In the genomic region with DNA sequence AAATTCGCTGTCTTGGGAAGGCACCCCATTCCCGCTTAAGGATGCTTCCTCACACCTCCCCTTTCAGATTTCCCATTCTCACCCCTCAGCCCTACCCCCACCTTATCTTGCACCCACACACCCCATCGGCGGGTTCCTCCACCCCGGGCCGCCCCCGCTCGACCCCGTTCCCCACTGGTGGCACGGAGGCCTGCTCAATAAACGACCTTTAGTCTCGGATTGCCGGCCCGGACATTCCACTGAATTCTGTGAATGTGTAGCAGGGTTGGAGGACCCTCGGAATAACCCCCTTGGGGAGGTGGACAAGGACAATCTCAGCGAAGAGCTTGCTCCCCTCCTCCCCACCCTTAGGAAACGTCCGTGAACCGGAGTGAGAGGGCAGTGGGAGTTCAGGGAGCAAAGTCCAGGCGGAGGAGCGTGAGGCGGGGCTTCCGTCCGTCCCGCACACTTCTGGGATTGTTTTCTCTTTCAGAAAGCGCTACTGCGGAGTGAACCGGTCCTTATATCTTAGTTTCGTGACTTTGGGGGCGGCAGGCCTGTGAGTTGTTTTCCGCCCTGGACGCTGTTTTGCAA, we compare ENCODE assay signal across 1 cellular context.
TF ChIP-seq lines count a peak whose summit lies in the region.

No MANE protein-coding gene starts in this region.

TF ChIP-seq in HepG2, 621 proteins besides CTCF, POLR2A, EP300 and RAD21 (continued from another document and continues in another):
- TF ChIP-seq ETV6 (CRISPR knock-in tag; conservative IDR thresholded peaks at IDR 0.05) = 0 out of 2 replicates have a peak, but pooled peaks have one; percentile 18
- peak; percentile 86 for TF ChIP-seq NCOA2 (CRISPR knock-in tag; IDR thresholded peaks at IDR 0.05)
- TF ChIP-seq DR1 (CRISPR knock-in tag; IDR thresholded peaks at IDR 0.05) = no peak; the same call in 1 of the 2 replicates
- TF ChIP-seq SP4 (CRISPR knock-in tag; IDR thresholded peaks at IDR 0.05) = peak; percentile 57
- TF ChIP-seq ZNF772 (CRISPR knock-in tag; IDR thresholded peaks at IDR 0.05) = peak; percentile 84; the same call in 1 of the 2 replicates
- TF ChIP-seq, protein P1, sequence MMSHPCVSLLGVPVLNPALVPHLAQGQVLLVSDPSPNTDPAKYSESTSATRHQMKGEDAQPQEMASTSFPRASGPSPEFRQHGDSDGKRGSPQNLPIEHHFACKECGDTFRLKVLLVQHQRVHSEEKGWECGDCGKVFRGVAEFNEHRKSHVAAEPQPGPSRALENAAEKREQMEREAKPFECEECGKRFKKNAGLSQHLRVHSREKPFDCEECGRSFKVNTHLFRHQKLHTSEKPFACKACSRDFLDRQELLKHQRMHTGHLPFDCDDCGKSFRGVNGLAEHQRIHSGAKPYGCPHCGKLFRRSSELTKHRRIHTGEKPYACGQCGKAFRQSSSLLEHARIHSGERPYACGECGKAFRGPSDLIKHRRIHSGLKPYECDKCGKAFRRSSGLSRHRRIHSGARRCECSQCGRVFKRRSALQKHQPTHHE (CRISPR knock-in tag; IDR thresholded peaks at IDR 0.05; ENCODE audit: borderline replicate concordance) = no peak; the same call in 1 of the 2 replicates
- TF ChIP-seq FOXP1 (IDR thresholded peaks at IDR 0.05) = no peak
- TF ChIP-seq FOXP1 (CRISPR knock-in tag; IDR thresholded peaks at IDR 0.05) = peak; percentile 56; the same call in 1 of the 2 replicates
- TF ChIP-seq ZC3H13 (CRISPR knock-in tag; IDR thresholded peaks at IDR 0.05) = peak; percentile 81; the same call in 1 of the 2 replicates
- peak; percentile 25; the same call in 1 of the 2 replicates for TF ChIP-seq SMAD3 (CRISPR knock-in tag; IDR thresholded peaks at IDR 0.05)
- TF ChIP-seq ZNF746 (CRISPR knock-in tag; IDR thresholded peaks at IDR 0.05) = peak; percentile 72
- TF ChIP-seq, protein P2, sequence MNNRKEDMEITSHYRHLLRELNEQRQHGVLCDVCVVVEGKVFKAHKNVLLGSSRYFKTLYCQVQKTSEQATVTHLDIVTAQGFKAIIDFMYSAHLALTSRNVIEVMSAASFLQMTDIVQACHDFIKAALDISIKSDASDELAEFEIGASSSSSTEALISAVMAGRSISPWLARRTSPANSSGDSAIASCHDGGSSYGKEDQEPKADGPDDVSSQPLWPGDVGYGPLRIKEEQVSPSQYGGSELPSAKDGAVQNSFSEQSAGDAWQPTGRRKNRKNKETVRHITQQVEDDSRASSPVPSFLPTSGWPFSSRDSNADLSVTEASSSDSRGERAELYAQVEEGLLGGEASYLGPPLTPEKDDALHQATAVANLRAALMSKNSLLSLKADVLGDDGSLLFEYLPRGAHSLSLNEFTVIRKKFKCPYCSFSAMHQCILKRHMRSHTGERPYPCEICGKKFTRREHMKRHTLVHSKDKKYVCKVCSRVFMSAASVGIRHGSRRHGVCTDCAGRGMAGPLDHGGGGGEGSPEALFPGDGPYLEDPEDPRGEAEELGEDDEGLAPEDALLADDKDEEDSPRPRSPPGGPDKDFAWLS (CRISPR knock-in tag; IDR thresholded peaks at IDR 0.05; ENCODE audit: borderline replicate concordance) = peak; percentile 68; the same call in 1 of the 2 replicates
- peak; percentile 83 for TF ChIP-seq XRCC5 (optimal IDR thresholded peaks at IDR 0.05; ENCODE audit: low read length)
- no peak for TF ChIP-seq ZNF44 (CRISPR knock-in tag; IDR thresholded peaks at IDR 0.05)
- TF ChIP-seq, protein P3, sequence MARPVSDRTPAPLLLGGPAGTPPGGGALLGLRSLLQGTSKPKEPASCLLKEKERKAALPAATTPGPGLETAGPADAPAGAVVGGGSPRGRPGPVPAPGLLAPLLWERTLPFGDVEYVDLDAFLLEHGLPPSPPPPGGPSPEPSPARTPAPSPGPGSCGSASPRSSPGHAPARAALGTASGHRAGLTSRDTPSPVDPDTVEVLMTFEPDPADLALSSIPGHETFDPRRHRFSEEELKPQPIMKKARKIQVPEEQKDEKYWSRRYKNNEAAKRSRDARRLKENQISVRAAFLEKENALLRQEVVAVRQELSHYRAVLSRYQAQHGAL (CRISPR knock-in tag; IDR thresholded peaks at IDR 0.05; ENCODE audit: not compliant biosample characterization) = no peak
- TF ChIP-seq, protein P4, sequence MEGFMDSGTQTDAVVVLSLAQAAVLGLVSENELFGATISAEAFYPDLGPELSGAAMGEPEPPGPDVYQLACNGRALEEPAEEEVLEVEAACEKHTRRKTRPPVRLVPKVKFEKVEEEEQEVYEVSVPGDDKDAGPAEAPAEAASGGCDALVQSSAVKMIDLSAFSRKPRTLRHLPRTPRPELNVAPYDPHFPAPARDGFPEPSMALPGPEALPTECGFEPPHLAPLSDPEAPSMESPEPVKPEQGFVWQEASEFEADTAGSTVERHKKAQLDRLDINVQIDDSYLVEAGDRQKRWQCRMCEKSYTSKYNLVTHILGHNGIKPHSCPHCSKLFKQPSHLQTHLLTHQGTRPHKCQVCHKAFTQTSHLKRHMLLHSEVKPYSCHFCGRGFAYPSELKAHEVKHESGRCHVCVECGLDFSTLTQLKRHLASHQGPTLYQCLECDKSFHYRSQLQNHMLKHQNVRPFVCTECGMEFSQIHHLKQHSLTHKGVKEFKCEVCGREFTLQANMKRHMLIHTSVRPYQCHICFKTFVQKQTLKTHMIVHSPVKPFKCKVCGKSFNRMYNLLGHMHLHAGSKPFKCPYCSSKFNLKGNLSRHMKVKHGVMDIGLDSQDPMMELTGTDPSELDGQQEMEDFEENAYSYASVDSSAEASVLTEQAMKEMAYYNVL (CRISPR knock-in tag; IDR thresholded peaks at IDR 0.05; ENCODE audit: borderline replicate concordance) = no peak
- TF ChIP-seq KDM6A (CRISPR knock-in tag; IDR thresholded peaks at IDR 0.05; ENCODE audit: low read depth) = peak; percentile 89; the same call in 1 of the 2 replicates
- TF ChIP-seq ATRX (CRISPR knock-in tag; IDR thresholded peaks at IDR 0.05; ENCODE audit: borderline replicate concordance) = no peak
- TF ChIP-seq ZNF547 (CRISPR knock-in tag; IDR thresholded peaks at IDR 0.05) = no peak; the same call in 1 of the 2 replicates
- no peak for TF ChIP-seq HDAC6 (IDR thresholded peaks at IDR 0.05; ENCODE audit: low read depth, low read length)
- TF ChIP-seq, protein P5, sequence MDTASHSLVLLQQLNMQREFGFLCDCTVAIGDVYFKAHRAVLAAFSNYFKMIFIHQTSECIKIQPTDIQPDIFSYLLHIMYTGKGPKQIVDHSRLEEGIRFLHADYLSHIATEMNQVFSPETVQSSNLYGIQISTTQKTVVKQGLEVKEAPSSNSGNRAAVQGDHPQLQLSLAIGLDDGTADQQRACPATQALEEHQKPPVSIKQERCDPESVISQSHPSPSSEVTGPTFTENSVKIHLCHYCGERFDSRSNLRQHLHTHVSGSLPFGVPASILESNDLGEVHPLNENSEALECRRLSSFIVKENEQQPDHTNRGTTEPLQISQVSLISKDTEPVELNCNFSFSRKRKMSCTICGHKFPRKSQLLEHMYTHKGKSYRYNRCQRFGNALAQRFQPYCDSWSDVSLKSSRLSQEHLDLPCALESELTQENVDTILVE (CRISPR knock-in tag; IDR thresholded peaks at IDR 0.05) = peak; percentile 88
- peak; percentile 17 for TF ChIP-seq ZNF678 (CRISPR knock-in tag; IDR thresholded peaks at IDR 0.05)
- TF ChIP-seq, protein P6, sequence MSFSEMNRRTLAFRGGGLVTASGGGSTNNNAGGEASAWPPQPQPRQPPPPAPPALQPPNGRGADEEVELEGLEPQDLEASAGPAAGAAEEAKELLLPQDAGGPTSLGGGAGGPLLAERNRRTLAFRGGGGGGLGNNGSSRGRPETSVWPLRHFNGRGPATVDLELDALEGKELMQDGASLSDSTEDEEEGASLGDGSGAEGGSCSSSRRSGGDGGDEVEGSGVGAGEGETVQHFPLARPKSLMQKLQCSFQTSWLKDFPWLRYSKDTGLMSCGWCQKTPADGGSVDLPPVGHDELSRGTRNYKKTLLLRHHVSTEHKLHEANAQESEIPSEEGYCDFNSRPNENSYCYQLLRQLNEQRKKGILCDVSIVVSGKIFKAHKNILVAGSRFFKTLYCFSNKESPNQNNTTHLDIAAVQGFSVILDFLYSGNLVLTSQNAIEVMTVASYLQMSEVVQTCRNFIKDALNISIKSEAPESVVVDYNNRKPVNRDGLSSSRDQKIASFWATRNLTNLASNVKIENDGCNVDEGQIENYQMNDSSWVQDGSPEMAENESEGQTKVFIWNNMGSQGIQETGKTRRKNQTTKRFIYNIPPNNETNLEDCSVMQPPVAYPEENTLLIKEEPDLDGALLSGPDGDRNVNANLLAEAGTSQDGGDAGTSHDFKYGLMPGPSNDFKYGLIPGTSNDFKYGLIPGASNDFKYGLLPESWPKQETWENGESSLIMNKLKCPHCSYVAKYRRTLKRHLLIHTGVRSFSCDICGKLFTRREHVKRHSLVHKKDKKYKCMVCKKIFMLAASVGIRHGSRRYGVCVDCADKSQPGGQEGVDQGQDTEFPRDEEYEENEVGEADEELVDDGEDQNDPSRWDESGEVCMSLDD (CRISPR knock-in tag; IDR thresholded peaks at IDR 0.05; ENCODE audit: borderline replicate concordance) = peak; percentile 66; the same call in 1 of the 2 replicates
- peak; percentile 77 for TF ChIP-seq ASH2L (IDR thresholded peaks at IDR 0.05; ENCODE audit: insufficient read length, low read depth, low read length)
- peak; percentile 74 for TF ChIP-seq TEAD3 (CRISPR knock-in tag; optimal IDR thresholded peaks at IDR 0.05; ENCODE audit: borderline replicate concordance)
- TF ChIP-seq PRMT3 (CRISPR knock-in tag; IDR thresholded peaks at IDR 0.05; ENCODE audit: borderline replicate concordance, low read depth) = no peak
- TF ChIP-seq ZNF253 (CRISPR knock-in tag; IDR thresholded peaks at IDR 0.05; ENCODE audit: borderline replicate concordance) = no peak
- 0 out of 2 replicates have a peak, but pooled peaks have one; percentile 22 for TF ChIP-seq PAF1 (CRISPR knock-in tag; IDR thresholded peaks at IDR 0.05)
- TF ChIP-seq ZNF501 (CRISPR knock-in tag; IDR thresholded peaks at IDR 0.05) = no peak
- TF ChIP-seq, protein P7, sequence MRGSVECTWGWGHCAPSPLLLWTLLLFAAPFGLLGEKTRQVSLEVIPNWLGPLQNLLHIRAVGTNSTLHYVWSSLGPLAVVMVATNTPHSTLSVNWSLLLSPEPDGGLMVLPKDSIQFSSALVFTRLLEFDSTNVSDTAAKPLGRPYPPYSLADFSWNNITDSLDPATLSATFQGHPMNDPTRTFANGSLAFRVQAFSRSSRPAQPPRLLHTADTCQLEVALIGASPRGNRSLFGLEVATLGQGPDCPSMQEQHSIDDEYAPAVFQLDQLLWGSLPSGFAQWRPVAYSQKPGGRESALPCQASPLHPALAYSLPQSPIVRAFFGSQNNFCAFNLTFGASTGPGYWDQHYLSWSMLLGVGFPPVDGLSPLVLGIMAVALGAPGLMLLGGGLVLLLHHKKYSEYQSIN (CRISPR knock-in tag; IDR thresholded peaks at IDR 0.05; ENCODE audit: borderline replicate concordance) = no peak
- no peak for TF ChIP-seq NFRKB (IDR thresholded peaks at IDR 0.05)
- TF ChIP-seq JARID2 (CRISPR knock-in tag; IDR thresholded peaks at IDR 0.05; ENCODE audit: insufficient replicate concordance) = no peak
- no peak for TF ChIP-seq RFX5 (IDR thresholded peaks at IDR 0.05; ENCODE audit: low read depth, low read length)
- peak; percentile 46; the same call in 1 of the 2 replicates for TF ChIP-seq ZNF629 (CRISPR knock-in tag; conservative IDR thresholded peaks at IDR 0.05)
- TF ChIP-seq, protein P8, sequence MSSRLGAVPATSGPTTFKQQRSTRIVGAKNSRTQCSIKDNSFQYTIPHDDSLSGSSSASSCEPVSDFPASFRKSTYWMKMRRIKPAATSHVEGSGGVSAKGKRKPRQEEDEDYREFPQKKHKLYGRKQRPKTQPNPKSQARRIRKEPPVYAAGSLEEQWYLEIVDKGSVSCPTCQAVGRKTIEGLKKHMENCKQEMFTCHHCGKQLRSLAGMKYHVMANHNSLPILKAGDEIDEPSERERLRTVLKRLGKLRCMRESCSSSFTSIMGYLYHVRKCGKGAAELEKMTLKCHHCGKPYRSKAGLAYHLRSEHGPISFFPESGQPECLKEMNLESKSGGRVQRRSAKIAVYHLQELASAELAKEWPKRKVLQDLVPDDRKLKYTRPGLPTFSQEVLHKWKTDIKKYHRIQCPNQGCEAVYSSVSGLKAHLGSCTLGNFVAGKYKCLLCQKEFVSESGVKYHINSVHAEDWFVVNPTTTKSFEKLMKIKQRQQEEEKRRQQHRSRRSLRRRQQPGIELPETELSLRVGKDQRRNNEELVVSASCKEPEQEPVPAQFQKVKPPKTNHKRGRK (CRISPR knock-in tag; IDR thresholded peaks at IDR 0.05) = no peak
- TF ChIP-seq, protein P9, sequence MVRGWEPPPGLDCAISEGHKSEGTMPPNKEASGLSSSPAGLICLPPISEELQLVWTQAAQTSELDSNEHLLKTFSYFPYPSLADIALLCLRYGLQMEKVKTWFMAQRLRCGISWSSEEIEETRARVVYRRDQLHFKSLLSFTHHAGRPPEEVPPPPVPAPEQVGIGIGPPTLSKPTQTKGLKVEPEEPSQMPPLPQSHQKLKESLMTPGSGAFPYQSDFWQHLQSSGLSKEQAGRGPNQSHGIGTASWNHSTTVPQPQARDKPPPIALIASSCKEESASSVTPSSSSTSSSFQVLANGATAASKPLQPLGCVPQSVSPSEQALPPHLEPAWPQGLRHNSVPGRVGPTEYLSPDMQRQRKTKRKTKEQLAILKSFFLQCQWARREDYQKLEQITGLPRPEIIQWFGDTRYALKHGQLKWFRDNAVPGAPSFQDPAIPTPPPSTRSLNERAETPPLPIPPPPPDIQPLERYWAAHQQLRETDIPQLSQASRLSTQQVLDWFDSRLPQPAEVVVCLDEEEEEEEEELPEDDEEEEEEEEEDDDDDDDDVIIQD (CRISPR knock-in tag; IDR thresholded peaks at IDR 0.05; ENCODE audit: low read depth) = no peak
- TF ChIP-seq, protein P10, sequence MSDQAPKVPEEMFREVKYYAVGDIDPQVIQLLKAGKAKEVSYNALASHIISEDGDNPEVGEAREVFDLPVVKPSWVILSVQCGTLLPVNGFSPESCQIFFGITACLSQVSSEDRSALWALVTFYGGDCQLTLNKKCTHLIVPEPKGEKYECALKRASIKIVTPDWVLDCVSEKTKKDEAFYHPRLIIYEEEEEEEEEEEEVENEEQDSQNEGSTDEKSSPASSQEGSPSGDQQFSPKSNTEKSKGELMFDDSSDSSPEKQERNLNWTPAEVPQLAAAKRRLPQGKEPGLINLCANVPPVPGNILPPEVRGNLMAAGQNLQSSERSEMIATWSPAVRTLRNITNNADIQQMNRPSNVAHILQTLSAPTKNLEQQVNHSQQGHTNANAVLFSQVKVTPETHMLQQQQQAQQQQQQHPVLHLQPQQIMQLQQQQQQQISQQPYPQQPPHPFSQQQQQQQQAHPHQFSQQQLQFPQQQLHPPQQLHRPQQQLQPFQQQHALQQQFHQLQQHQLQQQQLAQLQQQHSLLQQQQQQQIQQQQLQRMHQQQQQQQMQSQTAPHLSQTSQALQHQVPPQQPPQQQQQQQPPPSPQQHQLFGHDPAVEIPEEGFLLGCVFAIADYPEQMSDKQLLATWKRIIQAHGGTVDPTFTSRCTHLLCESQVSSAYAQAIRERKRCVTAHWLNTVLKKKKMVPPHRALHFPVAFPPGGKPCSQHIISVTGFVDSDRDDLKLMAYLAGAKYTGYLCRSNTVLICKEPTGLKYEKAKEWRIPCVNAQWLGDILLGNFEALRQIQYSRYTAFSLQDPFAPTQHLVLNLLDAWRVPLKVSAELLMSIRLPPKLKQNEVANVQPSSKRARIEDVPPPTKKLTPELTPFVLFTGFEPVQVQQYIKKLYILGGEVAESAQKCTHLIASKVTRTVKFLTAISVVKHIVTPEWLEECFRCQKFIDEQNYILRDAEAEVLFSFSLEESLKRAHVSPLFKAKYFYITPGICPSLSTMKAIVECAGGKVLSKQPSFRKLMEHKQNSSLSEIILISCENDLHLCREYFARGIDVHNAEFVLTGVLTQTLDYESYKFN (CRISPR knock-in tag; conservative IDR thresholded peaks at IDR 0.05) = peak; percentile 94
- TF ChIP-seq TRIM24 (CRISPR knock-in tag; IDR thresholded peaks at IDR 0.05) = no peak; the same call in 1 of the 2 replicates
- peak; percentile 53 for TF ChIP-seq TBL1XR1 (IDR thresholded peaks at IDR 0.05; ENCODE audit: borderline replicate concordance, low read length, partially characterized antibody)
- TF ChIP-seq TGIF2 (CRISPR knock-in tag; IDR thresholded peaks at IDR 0.05) = no peak; the same call in none of the 2 replicates
- peak; percentile 85 for TF ChIP-seq BCL6 (CRISPR knock-in tag; IDR thresholded peaks at IDR 0.05)
